Comparison of ENCODE assay signal across 1 cellular context in genomic region chr2:178414266-178415247, GRCh38.
TF ChIP-seq lines count a peak whose summit lies in the region.

No MANE protein-coding gene starts in this region.

TF ChIP-seq in GM12878, 131 proteins besides CTCF, POLR2A, EP300 and RAD21 (continued from another document):
- TF ChIP-seq ZNF592 (IDR thresholded peaks at IDR 0.05) (no peak), NR2F1 (conservative IDR thresholded peaks at IDR 0.05) (peak; percentile 52), SUZ12 (IDR thresholded peaks at IDR 0.05; ENCODE audit: unreplicated experiment) (no peak), CUX1 (IDR thresholded peaks at IDR 0.05; ENCODE audit: insufficient replicate concordance, low read depth, low read length) (no peak), SREBF2 (IDR thresholded peaks at IDR 0.05; ENCODE audit: low read length) (no peak), EED (IDR thresholded peaks at IDR 0.05; ENCODE audit: low read depth) (peak; percentile 84), SMAD1 (IDR thresholded peaks at IDR 0.05; ENCODE audit: low read depth, partially characterized antibody) (no peak), USF1 (IDR thresholded peaks at IDR 0.05; ENCODE audit: borderline replicate concordance, extremely low read length, insufficient read depth, low read depth, low read length) (no peak), RCOR1 (conservative IDR thresholded peaks at IDR 0.05; ENCODE audit: low read depth, low read length) (peak; percentile 78; the same call in 1 of the 2 replicates), NRF1 (conservative IDR thresholded peaks at IDR 0.05; ENCODE audit: low read depth, low read length) (no peak), FOXM1 (IDR thresholded peaks at IDR 0.05; ENCODE audit: low read depth, low read length) (no peak; the same call in none of the 2 replicates), E4F1 (IDR thresholded peaks at IDR 0.05; ENCODE audit: borderline replicate concordance, partially characterized antibody) (no peak)
